33 cellular contexts compared by ENCODE assay signal in genomic region chr7:147681530-147681929, GRCh38.
"Had no signal": no experiment of that assay in that cellular context is flagged by ENCODE, and none has a peak within 500 bp of the region (broad histone marks: within the 10 kb centered on the region; RNA-seq: fewer than 3 reads in every experiment).

No MANE protein-coding gene starts in this region.

- H3K9me3 ChIP-seq: MG63, SJCRH30 had no signal

- H3K27me3 Mint-ChIP-seq: T-cell had no signal

- H2AFZ ChIP-seq: PC-9 had no signal

- DNase-seq: Karpas-422, MG63, NCI-H1048, NCI-H1092 treated with DMSO at 0.1 percent for 48 hours, NCI-H1105 treated with DMSO at 0.1 percent for 48 hours, NCI-H1417, NCI-H1436, NCI-H146, NCI-H1694, NCI-H187, NCI-H1930, NCI-H2029 treated with DMSO at 0.1 percent for 48 hours, NCI-H2081 treated with DMSO at 0.1 percent for 48 hours, NCI-H2107, NCI-H2171, NCI-H226, NCI-H446 treated with DMSO at 0.1 percent for 48 hours, NCI-H510A, NCI-H524, NCI-H526, NCI-H69, NCI-H748 treated with DMSO at 0.1 percent for 48 hours, PC-9, SHP77, SIG-M5, SJCRH30, T-cell had no signal

- FAIRE-seq: RCC 7860 had no signal

- H3K4me1 Mint-ChIP-seq: T-cell had no signal

- H3K4me2 ChIP-seq: KMS-11, PC-9 had no signal

- ATAC-seq: Panc1, Right ventricle myocardium inferior, T-cell had no signal

- H3K9ac ChIP-seq: KMS-11 had no signal

- H3K27ac ChIP-seq: KMS-11, PC-9, RWPE1, SJCRH30, SK-N-MC had no signal

- H3K27ac Mint-ChIP-seq: T-cell had no signal

- H3K4me3 ChIP-seq: MG63, PC-9, SJCRH30, SK-N-MC had no signal

- H3K27me3 ChIP-seq: MG63, SJCRH30 had no signal

- H3K4me3 Mint-ChIP-seq: T-cell had no signal

- H3K36me3 Mint-ChIP-seq: T-cell had no signal

- H3K36me3 ChIP-seq: MG63, SJCRH30 had no signal
